In the genomic region with DNA sequence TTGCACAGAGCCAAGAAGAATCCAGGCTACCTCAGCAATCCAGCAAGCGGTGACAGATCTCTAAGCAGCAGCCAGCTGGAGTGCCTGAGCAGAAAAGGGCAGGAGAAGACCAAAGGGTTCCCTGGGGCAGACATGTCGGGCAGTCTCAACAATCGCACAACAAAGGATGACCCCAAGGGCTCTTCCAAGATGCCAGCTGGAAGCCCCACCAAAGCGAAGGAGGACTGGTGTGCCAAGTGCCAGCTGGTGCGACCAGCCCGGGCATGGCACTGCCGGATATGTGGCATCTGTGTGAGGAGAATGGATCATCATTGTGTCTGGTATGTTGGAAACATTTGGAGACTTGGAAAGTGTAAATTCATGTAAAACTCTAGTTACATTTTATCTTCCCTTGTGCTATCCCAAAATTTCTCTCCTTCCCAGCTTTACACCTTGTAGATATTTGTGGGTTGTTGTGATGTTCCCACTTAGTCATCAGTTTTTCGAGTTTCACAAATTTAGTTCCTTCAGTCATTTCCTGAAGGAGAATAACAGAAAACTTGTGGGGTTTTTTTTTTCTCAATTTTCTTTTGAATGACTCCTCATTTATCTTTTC, we compare ENCODE assay signal across 22 cellular contexts. TPM values are rescaled to one million over a fixed set of nuclear protein-coding genes. Genes with fewer than 3 reads are reported as not detected.
A peak's percentile ranks its signal among the peaks of the same experiment; 100 is the strongest.
DNase-seq lines count a peak whose midpoint lies in the region; ATAC-seq and TF ChIP-seq lines count a peak whose summit lies in the region.
"Had no signal": no experiment of that assay in that cellular context is flagged by ENCODE, and none has a peak within 500 bp of the region (broad histone marks: within the 10 kb centered on the region; RNA-seq: fewer than 3 reads in every experiment).

No MANE protein-coding gene starts in this region.

- peaks cover 0 to 6% (median 0%) of the 10 kb centered on the region in 11 experiments; a peak in 1 of 22 replicates for H4K20me1 ChIP-seq in BLaER1 treated with 17β-estradiol and CSF1 and Interleukin-3, amounts not matched to agents 10 nM and 100 nM

- H3K4me3 ChIP-seq in BLaER1 treated with 17β-estradiol and CSF1 and Interleukin-3, amounts not matched to agents 10 nM and 100 nM, result peak overlapping the region in 4 of 10 experiments; percentile 1 to 41 (median 4); a peak in 2 of 20 replicates
- H3K4me3 ChIP-seq in dorsolateral prefrontal cortex, result peak overlapping the region in 33 of 59 donors; percentile 4 to 48 (median 24)
- no peak overlapping the region for H3K4me3 ChIP-seq in tibial artery

- H3K9me3 Mint-ChIP-seq in naive B cell, result no peaks in the 10 kb centered on the region
- H3K9me3 Mint-ChIP-seq: CD4-positive, alpha-beta memory T cell; T-helper 1 cell treated with Interleukin-12 subunit alpha and Interleukin-12 subunit beta and Interleukin-4 antibody, amounts not matched to agents 30 μg/mL and 1 μg/mL, for 36 hours had no signal

- H3K36me3 Mint-ChIP-seq in naive B cell, result peaks cover 28 to 51% of the 10 kb centered on the region in 2 donors

- DNase-seq in NCI-H1694 (lab: John Stamatoyannopoulos, UW), result peak; percentile 40
- peak in 7 of 10 donors; percentile 13 to 65 (median 47) for DNase-seq in dorsolateral prefrontal cortex
- no peak for DNase-seq in naive B cell
- DNase-seq in NCI-H1048 (lab: John Stamatoyannopoulos, UW), result no peak
- no peak for DNase-seq in tibial artery
- DNase-seq: ACHN; CD4-positive, alpha-beta memory T cell; H7; NCI-H1417; NCI-H2029 treated with DMSO at 0.1 percent for 48 hours; NCI-H510A treated with DMSO at 0.1 percent for 48 hours; NCI-H82; SHP77 treated with DMSO at 0.1 percent for 48 hours had no signal

- H3K4me1 ChIP-seq in BLaER1 treated with 17β-estradiol and CSF1 and Interleukin-3, amounts not matched to agents 10 nM and 100 nM, result peaks cover 18 to 25% (median 20%) of the 10 kb centered on the region in 10 experiments
- peaks cover 0 to 2% (median under 1%) of the 10 kb centered on the region in 4 donors for H3K4me1 ChIP-seq in tibial artery

- ATAC-seq in naive B cell (ENCODE audit: low read depth in 2 of 2), result no peak
- no peak for ATAC-seq in GM21576 (IDR thresholded peaks at IDR 0.05; ENCODE audit: unreplicated experiment)
- ATAC-seq in GM18858 (IDR thresholded peaks at IDR 0.05; ENCODE audit: unreplicated experiment), result no peak
- ATAC-seq: Panc1, SK-N-SH treated with all-trans-retinoic acid at 6 μM for 48 hours had no signal

- H3K4me3 Mint-ChIP-seq in naive B cell, result no peak overlapping the region
- H3K4me3 Mint-ChIP-seq: B cell; IgD-negative memory B cell; T-helper 1 cell treated with Interleukin-12 subunit alpha and Interleukin-12 subunit beta and Interleukin-4 antibody, amounts not matched to agents 30 μg/mL and 1 μg/mL, for 36 hours had no signal

- H3K9ac ChIP-seq in BLaER1 treated with 17β-estradiol and CSF1 and Interleukin-3, amounts not matched to agents 10 nM and 100 nM, result no peak overlapping the region

- peaks cover 16 to 20% (median 18%) of the 10 kb centered on the region in 3 donors for H3K4me1 Mint-ChIP-seq in naive B cell

- no peaks in the 10 kb centered on the region for H3K27me3 Mint-ChIP-seq in naive B cell
- H3K27me3 Mint-ChIP-seq: B cell; CD4-positive, alpha-beta memory T cell; IgD-negative memory B cell had no signal

- intact Hi-C loops in dorsolateral prefrontal cortex (cut with DNase I) (no loop called here), tibial artery (cut with DNase I; ENCODE audit: low total_unique reads) (no loop called here)

- H3K27ac ChIP-seq in BLaER1 treated with 17β-estradiol and CSF1 and Interleukin-3, amounts not matched to agents 10 nM and 100 nM, result no peak overlapping the region
- H3K27ac ChIP-seq in dorsolateral prefrontal cortex (peak overlapping the region in 29 of 59 donors; percentile 1 to 66 (median 38)), tibial artery (no peak overlapping the region)
- H3K27ac ChIP-seq: HL-60 had no signal

- H3K36me3 ChIP-seq in BLaER1 treated with 17β-estradiol and CSF1 and Interleukin-3, amounts not matched to agents 10 nM and 100 nM, result peaks cover 0 to 22% (median 6%) of the 10 kb centered on the region in 11 experiments; a peak in 9 of 22 replicates
- peaks cover 0 to 17% (median 0%) of the 10 kb centered on the region in 3 donors for H3K36me3 ChIP-seq in tibial artery

- H3K27ac Mint-ChIP-seq in naive B cell, result peak overlapping the region in 5 of 6 donors; percentile 8 to 86 (median 59)
- H3K27ac Mint-ChIP-seq: B cell; IgD-negative memory B cell; T-helper 1 cell treated with Interleukin-12 subunit alpha and Interleukin-12 subunit beta and Interleukin-4 antibody, amounts not matched to agents 30 μg/mL and 1 μg/mL, for 36 hours had no signal

- peaks cover 1 to 13% (median 8%) of the 10 kb centered on the region in 11 experiments; a peak in 15 of 22 replicates for H3K27me3 ChIP-seq in BLaER1 treated with 17β-estradiol and CSF1 and Interleukin-3, amounts not matched to agents 10 nM and 100 nM
- H3K27me3 ChIP-seq in dorsolateral prefrontal cortex (no peaks in the 10 kb centered on the region), tibial artery (no peaks in the 10 kb centered on the region)

- H3K4me2 ChIP-seq in BLaER1 treated with 17β-estradiol and CSF1 and Interleukin-3, amounts not matched to agents 10 nM and 100 nM, result peak overlapping the region; percentile 65 to 87 (median 82)

- H3K9me3 ChIP-seq in BLaER1 treated with 17β-estradiol and CSF1 and Interleukin-3, amounts not matched to agents 10 nM and 100 nM (replicated peaks in 1 of 11), result 0 out of 22 replicates have a peak, but pooled peaks cover 0 to 4% (median 0%) of the 10 kb centered on the region in 11 experiments
- no peaks in the 10 kb centered on the region for H3K9me3 ChIP-seq in tibial artery

- no peak for TF ChIP-seq CTCF in dorsolateral prefrontal cortex (IDR thresholded peaks at IDR 0.05 in 54 of 56, conservative IDR thresholded peaks at IDR 0.05 in 2 of 56; ENCODE audit: low read depth in 1 of 56, partially characterized antibody in 56 of 56)
- TF ChIP-seq CTCF in tibial artery (IDR thresholded peaks at IDR 0.05), result no peak

RNA-seq across cellular contexts. Expression of gene ZDHHC23, which starts 6.4 kb away (rescaled TPM):
- total RNA-seq in dorsolateral prefrontal cortex, result 10 to 100 TPM in 119 of 120 experiments, 1 to 10 TPM in 1; 9.5 to 55.8 (median 28.5) TPM
- 1 to 10 TPM; 1.1 to 9.1 (median 6.7) TPM for polyA plus RNA-seq in naive B cell (ENCODE audit: low read depth in 6 of 6)

Comparison
In these comparisons a context has a peak if more than half of its experiments do, and no peak if none do; other contexts are left out.
1. H3K4me3 ChIP-seq: peak in dorsolateral prefrontal cortex (33 of 59); none in tibial artery (0 of 2).
2. DNase-seq: peak in NCI-H1694 (single experiment) and dorsolateral prefrontal cortex (7 of 10); none in naive B cell (single experiment), NCI-H1048 (single experiment) and tibial artery (0 of 2).